ENCODE assay signal across 8 cellular contexts in genomic region chr14:34699873-34700621, GRCh38. TPM values are rescaled to one million over a fixed set of nuclear protein-coding genes. Genes with fewer than 3 reads are reported as not detected.
A peak's percentile ranks its signal among the peaks of the same experiment; 100 is the strongest.
DNase-seq lines count a peak whose midpoint lies in the region; ATAC-seq and TF ChIP-seq lines count a peak whose summit lies in the region.

No MANE protein-coding gene starts in this region.

- H3K4me3 ChIP-seq in sigmoid colon, result no peak overlapping the region
- no peak overlapping the region for H3K4me3 ChIP-seq in naive thymus-derived CD4-positive, alpha-beta T cell (ENCODE audit: low read length)

- TF ChIP-seq EP300 in sigmoid colon (IDR thresholded peaks at IDR 0.05), result no peak

- intact Hi-C loops in sciatic nerve (cut with DNase I) (no loop called here), sigmoid colon (cut with DNase I) (no loop called here)
- intact Hi-C loops in naive thymus-derived CD4-positive, alpha-beta T cell (cut with micrococcal nuclease), result no loop called here

- no peaks in the 10 kb centered on the region for H3K36me3 Mint-ChIP-seq in naive thymus-derived CD4-positive, alpha-beta T cell

- ATAC-seq in sciatic nerve, result peak; percentile 67
- ATAC-seq in naive thymus-derived CD4-positive, alpha-beta T cell, result no peak

- no peaks in the 10 kb centered on the region for H3K4me1 Mint-ChIP-seq in naive thymus-derived CD4-positive, alpha-beta T cell

- DNase-seq in HCEC 1CT (peak; percentile 96), NCI-H526 (lab: John Stamatoyannopoulos, UW) (peak; percentile 48), dermis microvascular lymphatic vessel endothelial cell (ENCODE audit: low read depth in 2 of 2) (peak; percentile 85 to 93), sciatic nerve (ENCODE audit: low spot score) (no peak), cerebellar cortex (ENCODE audit: low spot score) (no peak), sigmoid colon (no peak), mesenteric fat pad (ENCODE audit: low spot score) (no peak)
- no peak for DNase-seq in naive thymus-derived CD4-positive, alpha-beta T cell

- POLR2A ChIA-PET in naive thymus-derived CD4-positive, alpha-beta T cell (lab: Charles Lee), result no interaction called here

- H3K27ac ChIP-seq in sigmoid colon, result peak overlapping the region in 2 of 4 donors; percentile 1 to 46
- H3K27ac ChIP-seq in naive thymus-derived CD4-positive, alpha-beta T cell (ENCODE audit: low read depth, low read length), result no peak overlapping the region

- no peaks in the 10 kb centered on the region for H3K9me3 ChIP-seq in sigmoid colon
- H3K9me3 ChIP-seq in naive thymus-derived CD4-positive, alpha-beta T cell (ENCODE audit: control insufficient read depth in 2 of 3, low read length in 3 of 3), result no peaks in the 10 kb centered on the region

- no peak for TF ChIP-seq POLR2A in sigmoid colon (IDR thresholded peaks at IDR 0.05)

- CTCF ChIA-PET in naive thymus-derived CD4-positive, alpha-beta T cell (lab: Charles Lee), result interaction anchor here (1.4 kb wide), 1 partner anchor 23 kb away, joined by 3 read pairs; no protein-coding TSS in a partner anchor

- H3K4me1 ChIP-seq in sigmoid colon, result peaks cover 0 to 12% (median 7%) of the 10 kb centered on the region in 4 donors
- no peaks in the 10 kb centered on the region for H3K4me1 ChIP-seq in naive thymus-derived CD4-positive, alpha-beta T cell (ENCODE audit: control insufficient read depth in 2 of 2, insufficient read depth in 2 of 2, low read length in 2 of 2)

- H3K9me3 Mint-ChIP-seq in naive thymus-derived CD4-positive, alpha-beta T cell, result no peaks in the 10 kb centered on the region

- no peak overlapping the region for H3K27ac Mint-ChIP-seq in naive thymus-derived CD4-positive, alpha-beta T cell

- H3K36me3 ChIP-seq in sigmoid colon, result no peaks in the 10 kb centered on the region
- no peaks in the 10 kb centered on the region for H3K36me3 ChIP-seq in naive thymus-derived CD4-positive, alpha-beta T cell (ENCODE audit: control insufficient read depth in 2 of 3, insufficient read depth in 3 of 3, low read length in 3 of 3)

- no peaks in the 10 kb centered on the region for H3K27me3 ChIP-seq in sigmoid colon
- H3K27me3 ChIP-seq in naive thymus-derived CD4-positive, alpha-beta T cell (ENCODE audit: control insufficient read depth in 2 of 2, insufficient read depth in 2 of 2, low read length in 2 of 2), result no peaks in the 10 kb centered on the region

- H3K4me3 Mint-ChIP-seq in naive thymus-derived CD4-positive, alpha-beta T cell, result no peak overlapping the region

- TF ChIP-seq CTCF in sigmoid colon (IDR thresholded peaks at IDR 0.05), result no peak

- 25 to 56% methylated on average over 4 of the region's 4 CpGs for WGBS in sigmoid colon, 2 donors

- no peaks in the 10 kb centered on the region for H3K27me3 Mint-ChIP-seq in naive thymus-derived CD4-positive, alpha-beta T cell

RNA-seq across cellular contexts. Expression of gene CFL2, which starts 14.3 kb away (rescaled TPM):
- total RNA-seq in dermis microvascular lymphatic vessel endothelial cell, result 42.5 and 56.5 TPM in 2 replicates
- total RNA-seq in sciatic nerve, result 101 TPM
- total RNA-seq in sigmoid colon, result 100 to 1,000 TPM; 251 to 380 (median 284) TPM
- polyA plus RNA-seq in sigmoid colon, result 10 to 100 TPM in 2 of 3 donors, 1 to 10 TPM in 1; 6.0 to 28.2 (median 15.2) TPM
- 78.8 TPM for total RNA-seq in mesenteric fat pad
- total RNA-seq in naive thymus-derived CD4-positive, alpha-beta T cell, result 10 to 100 TPM in 4 of 5 experiments, 1 to 10 TPM in 1; 5.2 to 34.2 (median 11.7) TPM
- 1 to 10 TPM; 3.6 to 6.3 TPM for polyA plus RNA-seq in naive thymus-derived CD4-positive, alpha-beta T cell

Comparison
In these comparisons a context has a peak if more than half of its experiments do, and no peak if none do; other contexts are left out.
1. DNase-seq: peak in HCEC 1CT (single experiment), NCI-H526 (2 of 2) and dermis microvascular lymphatic vessel endothelial cell (2 of 2); none in sciatic nerve (single experiment), cerebellar cortex (single experiment), sigmoid colon (single experiment), mesenteric fat pad (single experiment) and naive thymus-derived CD4-positive, alpha-beta T cell (0 of 9).